Comparison of ENCODE assay signal across 9 cellular contexts in the genomic region with DNA sequence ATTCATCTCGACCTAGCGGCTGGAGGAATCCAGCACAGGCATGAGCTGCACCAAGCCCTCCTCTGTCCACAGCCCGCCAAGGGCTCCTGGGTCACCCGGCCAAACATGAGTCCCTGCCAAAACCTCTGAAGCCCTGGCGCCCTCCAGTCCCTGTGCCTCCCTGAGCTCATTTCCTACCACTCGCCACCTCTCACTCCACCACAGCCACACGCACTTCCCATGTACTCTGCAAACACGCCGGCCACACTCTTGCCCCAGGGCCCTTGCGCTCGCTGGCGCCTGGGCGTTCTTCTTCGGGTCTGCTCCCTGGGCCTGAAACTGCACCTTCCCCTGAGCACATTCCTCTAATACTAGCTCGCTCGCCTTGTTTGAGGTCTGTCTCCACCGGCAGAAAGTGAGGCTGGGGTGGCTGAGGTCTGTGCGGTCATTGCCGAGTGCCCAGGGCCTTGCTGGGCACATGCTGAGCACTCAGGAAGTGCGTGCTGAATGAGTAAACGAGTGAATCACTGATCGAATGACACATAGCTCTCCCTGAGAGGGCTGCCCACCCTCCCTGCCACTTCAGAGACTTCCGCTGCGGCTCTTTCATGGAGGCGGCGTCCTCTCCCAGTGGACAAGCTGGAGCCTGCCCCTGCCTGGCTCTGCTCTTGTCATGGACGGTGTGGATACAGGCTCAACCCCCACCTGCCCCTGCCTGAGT. TPM values are rescaled to one million over a fixed set of nuclear protein-coding genes. Genes with fewer than 3 reads are reported as not detected.
DNase-seq lines count a peak whose midpoint lies in the region; ATAC-seq and TF ChIP-seq lines count a peak whose summit lies in the region.
"Had no signal": no experiment of that assay in that cellular context is flagged by ENCODE, and none has a peak within 500 bp of the region (broad histone marks: within the 10 kb centered on the region; RNA-seq: fewer than 3 reads in every experiment).

No MANE protein-coding gene starts in this region.

- no peak overlapping the region for H3K4me3 ChIP-seq in GM23248
- no peak overlapping the region for H3K4me3 ChIP-seq in trophoblast cell (ENCODE audit: low read depth, low read length)
- H3K4me3 ChIP-seq in sigmoid colon, result no peak overlapping the region

- H2AFZ ChIP-seq in GM23248 (peak overlapping the region; percentile 31; the same call in 1 of the 2 replicates), trophoblast cell (ENCODE audit: insufficient read depth, low read length, poor library complexity) (no peak overlapping the region)

- in situ Hi-C loops in GM23248 (cut with MboI), result no loop called here

- H3K79me1 ChIP-seq in trophoblast cell (ENCODE audit: low read length), result peaks cover 16% of the 10 kb centered on the region

- H3K4me3 Mint-ChIP-seq in CD4-positive, alpha-beta T cell, result no peak overlapping the region

- peak overlapping the region; percentile 67 for H2BK12ac ChIP-seq in trophoblast cell (ENCODE audit: low read length)

- peak overlapping the region; percentile 52 for H3K14ac ChIP-seq in trophoblast cell (ENCODE audit: low read length)

- H2BK5ac ChIP-seq in trophoblast cell (ENCODE audit: low read depth, low read length, poor library complexity), result peak overlapping the region; percentile 42

- H3K36me3 Mint-ChIP-seq in CD4-positive, alpha-beta T cell (ENCODE audit: low read depth), result no peaks in the 10 kb centered on the region

- H3K18ac ChIP-seq in trophoblast cell (ENCODE audit: low read length), result peak overlapping the region; percentile 63

- H3K4me1 ChIP-seq in GM23248 (ENCODE audit: insufficient read depth), result peaks cover 13% of the 10 kb centered on the region
- H3K4me1 ChIP-seq in trophoblast cell (ENCODE audit: control insufficient read depth in 1 of 2, insufficient read depth in 2 of 2, low read length in 2 of 2), result peaks cover 41 to 53% of the 10 kb centered on the region in 2 experiments
- peaks cover 0 to 10% (median 0%) of the 10 kb centered on the region in 4 donors for H3K4me1 ChIP-seq in sigmoid colon

- H3K79me2 ChIP-seq in GM23248 (ENCODE audit: insufficient read depth) (no peaks in the 10 kb centered on the region), trophoblast cell (ENCODE audit: control insufficient read depth, insufficient read depth, low read length, poor library complexity) (peaks cover 3% of the 10 kb centered on the region)

- H3K9me3 Mint-ChIP-seq in CD4-positive, alpha-beta T cell, result no peaks in the 10 kb centered on the region

- H3F3A ChIP-seq in GM23248 (ENCODE audit: insufficient read depth), result no peaks in the 10 kb centered on the region

- DNase-seq in GM23248, result peak; percentile 95
- DNase-seq in NCI-H748 (lab: John Stamatoyannopoulos, UW; ENCODE audit: unreplicated experiment), result peak; percentile 91
- DNase-seq in dermis microvascular lymphatic vessel endothelial cell (ENCODE audit: low read depth in 2 of 2), result peak; percentile 77 to 91
- DNase-seq in trophoblast cell, result peak; percentile 40 to 43
- no peak for DNase-seq in CD4-positive, alpha-beta T cell
- DNase-seq in SIG-M5 treated with dmso at 0.1 percent for 504 hours (lab: John Stamatoyannopoulos, UW; ENCODE audit: unreplicated experiment), result no peak
- DNase-seq in sigmoid colon, result no peak
- DNase-seq: MV-4-11 had no signal

- H3K9ac ChIP-seq in GM23248 (0 out of 2 replicates have a peak overlapping the region, but pooled peaks have one; percentile 23), trophoblast cell (ENCODE audit: low read length) (no peak overlapping the region)

- TF ChIP-seq POLR2A in sigmoid colon (IDR thresholded peaks at IDR 0.05), result no peak

- H3K23ac ChIP-seq in trophoblast cell (ENCODE audit: low read length), result no peak overlapping the region

- no peak overlapping the region for H3K27ac Mint-ChIP-seq in CD4-positive, alpha-beta T cell

- H3K9me3 ChIP-seq in GM23248 (ENCODE audit: low read depth), result no peaks in the 10 kb centered on the region
- H3K9me3 ChIP-seq in trophoblast cell (ENCODE audit: insufficient read depth, low read depth, low read length), result peaks cover 5% of the 10 kb centered on the region
- no peaks in the 10 kb centered on the region for H3K9me3 ChIP-seq in CD4-positive, alpha-beta T cell (ENCODE audit: control insufficient read depth, low read length)
- H3K9me3 ChIP-seq in sigmoid colon, result no peaks in the 10 kb centered on the region

- H4K20me1 ChIP-seq in GM23248 (ENCODE audit: insufficient read depth), result no peaks in the 10 kb centered on the region

- H3K9me2 ChIP-seq in GM23248 (ENCODE audit: insufficient read depth), result no peaks in the 10 kb centered on the region

- WGBS in GM23248 (ENCODE audit: low coverage in 1 of 2, low lambda C conversion rate in 2 of 2, missing lambda C conversion rate in 2 of 2), 2 experiments, result 59 to 60% methylated on average over 25 to 26 of the region's 27 CpGs
- no CpG with 5 or more reads among the region's 27 CpGs for WGBS in trophoblast cell (ENCODE audit: extremely low coverage, insufficient coverage, insufficient read length)
- 80 to 85% methylated on average over 27 of the region's 27 CpGs for WGBS in sigmoid colon, 2 donors

- CTCF ChIA-PET in CD4-positive, alpha-beta T cell (lab: Charles Lee), result no interaction called here

- no peak for ATAC-seq in CD4-positive, alpha-beta T cell (ENCODE audit: poor library complexity)
- no peak for ATAC-seq in HG02588 (IDR thresholded peaks at IDR 0.05; ENCODE audit: unreplicated experiment)

- no peaks in the 10 kb centered on the region for H3K36me3 ChIP-seq in GM23248 (ENCODE audit: low read depth)
- no peaks in the 10 kb centered on the region for H3K36me3 ChIP-seq in trophoblast cell (ENCODE audit: control insufficient read depth in 1 of 2, insufficient read depth in 2 of 2, low read length in 2 of 2)
- no peaks in the 10 kb centered on the region for H3K36me3 ChIP-seq in sigmoid colon

- H3K27ac ChIP-seq in GM23248 (peak overlapping the region; percentile 62), trophoblast cell (ENCODE audit: low read depth, low read length) (peak overlapping the region; percentile 54), sigmoid colon (no peak overlapping the region)
- H3K27ac ChIP-seq in CD4-positive, alpha-beta T cell (ENCODE audit: low read depth, low read length), result no peak overlapping the region

- peaks cover 34% of the 10 kb centered on the region for H3K27me3 Mint-ChIP-seq in CD4-positive, alpha-beta T cell

- TF ChIP-seq EP300 in sigmoid colon (IDR thresholded peaks at IDR 0.05), result no peak

- H4K12ac ChIP-seq in trophoblast cell (ENCODE audit: low read depth, low read length), result no peak overlapping the region

- peak overlapping the region; percentile 80 for H4K91ac ChIP-seq in trophoblast cell (ENCODE audit: low read depth, low read length)

- H3K27me3 ChIP-seq in GM23248 (replicated peaks; ENCODE audit: insufficient read depth), result no peaks in the 10 kb centered on the region
- H3K27me3 ChIP-seq in trophoblast cell (ENCODE audit: insufficient read depth, low read length), result no peaks in the 10 kb centered on the region
- no peaks in the 10 kb centered on the region for H3K27me3 ChIP-seq in CD4-positive, alpha-beta T cell (ENCODE audit: control insufficient read depth, insufficient read depth, low read length)
- peaks cover 0 to 25% (median 0%) of the 10 kb centered on the region in 3 donors for H3K27me3 ChIP-seq in sigmoid colon

- H3K4me1 Mint-ChIP-seq in CD4-positive, alpha-beta T cell (ENCODE audit: low read depth), result no peaks in the 10 kb centered on the region

- no peak overlapping the region for H3K4ac ChIP-seq in trophoblast cell (ENCODE audit: low read depth, low read length)

- H2AK5ac ChIP-seq in trophoblast cell (ENCODE audit: low read length), result peak overlapping the region; percentile 25

- peak overlapping the region; percentile 5 for H2BK120ac ChIP-seq in trophoblast cell (ENCODE audit: insufficient read depth, low read length, poor library complexity)

- no peak for TF ChIP-seq CTCF in CD4-positive, alpha-beta T cell (IDR thresholded peaks at IDR 0.05)
- TF ChIP-seq CTCF in sigmoid colon (IDR thresholded peaks at IDR 0.05), result no peak

- intact Hi-C loops in CD4-positive, alpha-beta T cell (cut with DNase I, micrococcal nuclease), result no loop called here
- intact Hi-C loops in sigmoid colon (cut with DNase I), result no loop called here

- peak overlapping the region; percentile 24 for H3K4me2 ChIP-seq in GM23248 (ENCODE audit: unreplicated experiment)
- H3K4me2 ChIP-seq in trophoblast cell (ENCODE audit: low read length), result no peak overlapping the region

- H4K8ac ChIP-seq in trophoblast cell (ENCODE audit: low read depth, low read length), result peak overlapping the region; percentile 48

- POLR2A ChIA-PET in CD4-positive, alpha-beta T cell (lab: Charles Lee), result no interaction called here

RNA-seq across cellular contexts. Expression of gene DLK1, which starts 33.7 kb away (rescaled TPM):
- not detected in 2 replicates for total RNA-seq in GM23248 (2014; rRNA removed; shearing (Covaris generic))
- polyA plus RNA-seq in GM23248 (2016; fragmentation: Nextera tagmentation; extraction: Ambion mirVana), result not detected in 2 replicates
- not detected in 2 replicates for total RNA-seq in dermis microvascular lymphatic vessel endothelial cell
- 2.7 and 4.0 TPM in 2 replicates for polyA plus RNA-seq in trophoblast cell (2013)
- total RNA-seq in CD4-positive, alpha-beta T cell, result not detected
- under 1 TPM in 1 of 4 donors, not detected in 3; 0.36 TPM for total RNA-seq in sigmoid colon
- 1 to 10 TPM in 1 of 3 donors, under 1 TPM in 1, not detected in 1; 0.46 to 1.2 TPM for polyA plus RNA-seq in sigmoid colon

Comparison
In these comparisons a context has a peak if more than half of its experiments do, and no peak if none do; other contexts are left out.
1. DNase-seq: peak in GM23248 (single experiment), NCI-H748 (single experiment), dermis microvascular lymphatic vessel endothelial cell (2 of 2) and trophoblast cell (2 of 2); none in CD4-positive, alpha-beta T cell (0 of 10), SIG-M5 treated with dmso at 0.1 percent for 504 hours (single experiment) and sigmoid colon (single experiment).
2. H3K27ac ChIP-seq: peak in GM23248 (single experiment) and trophoblast cell (single experiment); none in CD4-positive, alpha-beta T cell (single experiment) and sigmoid colon (0 of 4).